ENCODE assay signal across 1 cellular context in genomic region chr17:16491131-16491702, GRCh38.
TF ChIP-seq lines count a peak whose summit lies in the region.

No MANE protein-coding gene starts in this region.

TF ChIP-seq in IMR-90, 13 proteins besides CTCF, POLR2A, EP300 and RAD21 (continued from another document):
- TF ChIP-seq USF2 (IDR thresholded peaks at IDR 0.05; ENCODE audit: low read depth, low read length) (no peak), ELK1 (IDR thresholded peaks at IDR 0.05; ENCODE audit: borderline replicate concordance, low read depth, low read length) (no peak)
